ENCODE assay signal across 16 cellular contexts in genomic region chr1:97270508-97271307, GRCh38.
A peak's percentile ranks its signal among the peaks of the same experiment; 100 is the strongest.
DNase-seq lines count a peak whose midpoint lies in the region; ATAC-seq and TF ChIP-seq lines count a peak whose summit lies in the region.
"Had no signal": no experiment of that assay in that cellular context is flagged by ENCODE, and none has a peak within 500 bp of the region (broad histone marks: within the 10 kb centered on the region; RNA-seq: fewer than 3 reads in every experiment).

No MANE protein-coding gene starts in this region.

- no peaks in the 10 kb centered on the region for H3K9me3 ChIP-seq in cardiac muscle cell (ENCODE audit: low read depth)
- peaks cover 4% of the 10 kb centered on the region for H3K9me3 ChIP-seq in left ventricle myocardium inferior (replicated peaks)
- H3K9me3 ChIP-seq: psoas muscle had no signal

- no peak for ATAC-seq in HG02884 (IDR thresholded peaks at IDR 0.05; ENCODE audit: unreplicated experiment)
- ATAC-seq: foreskin keratinocyte, K562, psoas muscle had no signal

- DNase-seq in cardiac muscle cell (ENCODE audit: low read depth in 1 of 2, low spot score in 1 of 2) (peak; percentile 11 to 73), left ventricle myocardium inferior (no peak), MV-4-11 (lab: John Stamatoyannopoulos, UW) (peak; percentile 45), choroid plexus epithelial cell (ENCODE audit: low read depth) (peak; percentile 67), lower leg skin (ENCODE audit: low spot score in 2 of 2) (no peak), midbrain (lab: John Stamatoyannopoulos, UW) (no peak), middle frontal gyrus (ENCODE audit: extremely low spot score, low spot score) (no peak)
- DNase-seq: activated CD4-positive, alpha-beta T cell treated with anti-CD3 and anti-CD28 coated beads, Interleukin-2, amount 50 U/mL, for 1 hour; aorta; effector memory CD4-positive, alpha-beta T cell; foreskin keratinocyte; immature natural killer cell; NCI-H1436; psoas muscle had no signal

- H3K27me3 ChIP-seq in cardiac muscle cell (no peaks in the 10 kb centered on the region), left ventricle myocardium inferior (ENCODE audit: low read depth) (no peaks in the 10 kb centered on the region)
- H3K27me3 ChIP-seq: foreskin keratinocyte had no signal

- no peak for TF ChIP-seq POLR2A in lower leg skin (IDR thresholded peaks at IDR 0.05)

- WGBS in lower leg skin, 2 donors = 38 to 44% methylated on average over 3 of the region's 3 CpGs

- H3K36me3 ChIP-seq in cardiac muscle cell (no peaks in the 10 kb centered on the region), left ventricle myocardium inferior (no peaks in the 10 kb centered on the region)

- H3K4me3 ChIP-seq in cardiac muscle cell (no peak overlapping the region), left ventricle myocardium inferior (no peak overlapping the region), choroid plexus epithelial cell (ENCODE audit: low read depth, low read length) (no peak overlapping the region), lower leg skin (ENCODE audit: low read depth, poor library complexity, severe bottlenecking) (no peak overlapping the region)
- H3K4me3 ChIP-seq: K562, psoas muscle had no signal

- TF ChIP-seq CTCF in cardiac muscle cell (IDR thresholded peaks at IDR 0.05; ENCODE audit: low read depth, low read length) = no peak
- TF ChIP-seq CTCF in left ventricle myocardium inferior (IDR thresholded peaks at IDR 0.05; ENCODE audit: borderline replicate concordance) = no peak
- TF ChIP-seq CTCF in choroid plexus epithelial cell (conservative IDR thresholded peaks at IDR 0.05; ENCODE audit: low read depth, low read length) = no peak
- TF ChIP-seq CTCF in lower leg skin (IDR thresholded peaks at IDR 0.05) = no peak

- no peaks in the 10 kb centered on the region for H3K4me1 ChIP-seq in cardiac muscle cell (ENCODE audit: low read depth)
- H3K4me1 ChIP-seq in left ventricle myocardium inferior = peaks cover 11% of the 10 kb centered on the region
- H3K4me1 ChIP-seq: foreskin keratinocyte, psoas muscle had no signal

- H3K27ac ChIP-seq in cardiac muscle cell = no peak overlapping the region
- H3K27ac ChIP-seq in left ventricle myocardium inferior (replicated peaks) = no peak overlapping the region
- H3K27ac ChIP-seq: foreskin keratinocyte, psoas muscle had no signal

- intact Hi-C loops in left ventricle myocardium inferior (cut with micrococcal nuclease) (no loop called here), lower leg skin (cut with DNase I; ENCODE audit: low total_unique reads) (no loop called here)

Comparison
In these comparisons a context has a peak if more than half of its experiments do, and no peak if none do; other contexts are left out.
1. DNase-seq: peak in cardiac muscle cell (2 of 2), MV-4-11 (single experiment) and choroid plexus epithelial cell (single experiment); none in left ventricle myocardium inferior (single experiment), lower leg skin (0 of 2), midbrain (single experiment) and middle frontal gyrus (single experiment).